20 cellular contexts compared by ENCODE assay signal in the genomic region with DNA sequence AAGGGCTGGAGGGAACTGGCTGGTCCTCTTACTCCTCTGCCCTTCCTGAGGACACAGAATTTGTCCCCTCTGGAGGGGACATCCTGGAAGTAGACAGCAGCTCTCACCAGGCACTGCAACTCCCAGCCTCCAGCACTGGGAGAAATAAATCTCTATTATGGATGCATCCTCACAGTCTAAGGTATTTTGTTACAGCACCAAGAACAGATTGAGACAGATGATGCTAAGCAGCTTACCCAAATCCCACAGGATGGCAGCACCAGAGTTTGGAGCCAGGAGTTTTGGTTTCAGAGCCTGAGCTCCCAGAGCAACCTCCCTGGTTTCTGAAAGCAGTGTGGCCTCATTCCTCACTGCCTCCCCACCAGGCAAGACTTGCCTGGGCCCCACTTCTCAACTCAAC.
"Had no signal": no experiment of that assay in that cellular context is flagged by ENCODE, and none has a peak within 500 bp of the region (broad histone marks: within the 10 kb centered on the region; RNA-seq: fewer than 3 reads in every experiment).

No MANE protein-coding gene starts in this region.

- H3K27me3 ChIP-seq: SJSA1 had no signal

- H3K4me3 Mint-ChIP-seq: IgD-negative memory B cell had no signal

- H3K27ac ChIP-seq: HL-60, KMS-11, SJSA1, SK-N-MC had no signal

- H3K36me3 Mint-ChIP-seq: IgD-negative memory B cell had no signal

- H3K27me3 Mint-ChIP-seq: IgD-negative memory B cell had no signal

- DNase-seq: Kasumi-1, MV-4-11, NCI-H1092, NCI-H1105 treated with DMSO at 0.1 percent for 48 hours, NCI-H1417 treated with DMSO at 0.1 percent for 48 hours, NCI-H146, NCI-H1694 treated with DMSO at 0.1 percent for 48 hours, NCI-H2029, NCI-H2081 treated with DMSO at 0.1 percent for 48 hours, NCI-H2227 treated with DMSO at 0.1 percent for 48 hours, NCI-H526, Right ventricle myocardium superior, RPMI8226, SIG-M5 had no signal

- H3K4me3 ChIP-seq: K562, SJSA1, SK-N-MC had no signal

- H3K36me3 ChIP-seq: SJSA1 had no signal

- H3K4me1 ChIP-seq: SJSA1 had no signal

- H3K4me1 Mint-ChIP-seq: IgD-negative memory B cell had no signal

- H3K27ac Mint-ChIP-seq: IgD-negative memory B cell had no signal
